Comparison of ENCODE assay signal across 8 cellular contexts in the genomic region with DNA sequence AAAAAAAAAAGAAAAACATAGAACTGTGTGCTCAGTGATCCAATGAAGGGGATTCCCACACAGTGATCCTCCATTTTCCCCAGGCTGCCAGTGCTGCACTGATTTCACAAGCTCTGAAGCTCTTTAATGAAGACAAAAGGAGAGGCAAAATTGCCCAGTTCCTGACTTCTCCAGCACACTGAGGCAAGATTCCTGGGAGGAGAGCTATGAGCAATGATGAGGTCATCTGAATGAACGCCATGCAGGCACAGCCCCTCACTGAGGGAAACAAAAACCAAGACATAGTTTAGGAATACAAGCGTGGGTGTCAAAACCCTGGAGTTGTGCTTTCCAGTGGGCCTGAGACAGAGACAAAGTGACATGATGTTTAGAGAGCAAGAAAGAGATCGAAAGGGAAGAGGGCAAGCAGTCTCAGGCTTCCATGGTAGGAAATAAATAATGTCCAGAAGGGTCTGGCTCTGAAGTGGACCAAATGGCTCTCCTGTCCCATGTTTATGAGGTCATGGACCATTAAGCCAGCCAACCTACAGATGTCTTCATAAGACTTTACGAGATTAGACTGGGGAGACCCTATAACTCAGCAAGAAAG. TPM values are rescaled to one million over a fixed set of nuclear protein-coding genes. Genes with fewer than 3 reads are reported as not detected.
A peak's percentile ranks its signal among the peaks of the same experiment; 100 is the strongest.
DNase-seq lines count a peak whose midpoint lies in the region; TF ChIP-seq lines count a peak whose summit lies in the region.

No MANE protein-coding gene starts in this region.

- no peaks in the 10 kb centered on the region for H3K9me3 Mint-ChIP-seq in brain
- H3K9me3 Mint-ChIP-seq in activated CD4-positive, alpha-beta memory T cell treated with anti-CD3 and anti-CD28 coated beads, Interleukin-2, amount 10 ng/mL, durations not matched to agents 7 days and 5 days = no peaks in the 10 kb centered on the region

- peak overlapping the region; percentile 39 to 60 for H3K27ac ChIP-seq in tibial artery

- TF ChIP-seq CTCF in brain (conservative IDR thresholded peaks at IDR 0.05) (no peak), tibial artery (IDR thresholded peaks at IDR 0.05) (no peak), BE2C (IDR thresholded peaks at IDR 0.05; ENCODE audit: low read depth, low read length) (no peak)

- H3K36me3 Mint-ChIP-seq in brain = peaks cover 6% of the 10 kb centered on the region
- H3K36me3 Mint-ChIP-seq in activated CD4-positive, alpha-beta memory T cell treated with anti-CD3 and anti-CD28 coated beads, Interleukin-2, amount 10 ng/mL, durations not matched to agents 7 days and 5 days (ENCODE audit: low read depth) = peaks cover 11% of the 10 kb centered on the region

- H3K4me3 Mint-ChIP-seq in brain = no peak overlapping the region
- no peak overlapping the region for H3K4me3 Mint-ChIP-seq in activated CD4-positive, alpha-beta memory T cell treated with anti-CD3 and anti-CD28 coated beads, Interleukin-2, amount 10 ng/mL, durations not matched to agents 7 days and 5 days

- H3K4me1 Mint-ChIP-seq in brain = peaks cover 44% of the 10 kb centered on the region
- H3K4me1 Mint-ChIP-seq in activated CD4-positive, alpha-beta memory T cell treated with anti-CD3 and anti-CD28 coated beads, Interleukin-2, amount 10 ng/mL, durations not matched to agents 7 days and 5 days = peaks cover 10% of the 10 kb centered on the region

- H3K27ac Mint-ChIP-seq in brain = peak overlapping the region; percentile 19 to 93 (median 82)
- H3K27ac Mint-ChIP-seq in activated CD4-positive, alpha-beta memory T cell treated with anti-CD3 and anti-CD28 coated beads, Interleukin-2, amount 10 ng/mL, durations not matched to agents 7 days and 5 days = no peak overlapping the region

- H3K9me3 ChIP-seq in tibial artery (no peaks in the 10 kb centered on the region), BE2C (no peaks in the 10 kb centered on the region)

- intact Hi-C loops in tibial artery (cut with DNase I; ENCODE audit: low total_unique reads) = loop anchor here (10.0 kb wide), 1 partner anchor 135 kb away; a partner anchor contains a TSS

- CTCF ChIA-PET in activated CD4-positive, alpha-beta memory T cell treated with anti-CD3 and anti-CD28 coated beads, Interleukin-2, amount 10 ng/mL, durations not matched to agents 7 days and 5 days (lab: Charles Lee) = no interaction called here

- H3K27me3 ChIP-seq in tibial artery = no peaks in the 10 kb centered on the region
- H3K27me3 ChIP-seq in BE2C = no peaks in the 10 kb centered on the region

- H3K27me3 Mint-ChIP-seq in brain = no peaks in the 10 kb centered on the region
- no peaks in the 10 kb centered on the region for H3K27me3 Mint-ChIP-seq in activated CD4-positive, alpha-beta memory T cell treated with anti-CD3 and anti-CD28 coated beads, Interleukin-2, amount 10 ng/mL, durations not matched to agents 7 days and 5 days

- POLR2A ChIA-PET in activated CD4-positive, alpha-beta memory T cell treated with anti-CD3 and anti-CD28 coated beads, Interleukin-2, amount 10 ng/mL, durations not matched to agents 7 days and 5 days (lab: Charles Lee) = interaction anchor here (1.2 kb wide), 1 partner anchor 10 kb away, joined by 3 read pairs; no protein-coding TSS in a partner anchor

- peaks cover 0 to 13% (median 0%) of the 10 kb centered on the region in 4 donors for H3K4me1 ChIP-seq in tibial artery
- no peaks in the 10 kb centered on the region; the same call in 1 of the 2 replicates for H3K4me1 ChIP-seq in BE2C

- H3K36me3 ChIP-seq in tibial artery = no peaks in the 10 kb centered on the region
- H3K36me3 ChIP-seq in BE2C = peaks cover 25% of the 10 kb centered on the region

- DNase-seq in HS-5 (ENCODE audit: low read depth) (peak; percentile 94), kidney tubule cell (ENCODE audit: low spot score) (peak; percentile 98), tibial artery (peak in 1 of 2 donors; percentile 70), NCI-H446 (lab: John Stamatoyannopoulos, UW) (no peak), BE2C (no peak)
- no peak for DNase-seq in stimulated activated CD4-positive, alpha-beta T cell treated with anti-CD3 and anti-CD28 coated beads, Interleukin-2, amount 100 ng/mL, for 48 hours
- no peak for DNase-seq in activated CD4-positive, alpha-beta memory T cell treated with anti-CD3 and anti-CD28 coated beads, Interleukin-2, amount 10 ng/mL, durations not matched to agents 7 days and 5 days

- no peak overlapping the region for H3K4me3 ChIP-seq in tibial artery
- no peak overlapping the region for H3K4me3 ChIP-seq in BE2C (ENCODE audit: low read depth, low read length)

RNA-seq across cellular contexts. Expression of a gene that starts 40.9 kb away (rescaled TPM):
- polyA plus RNA-seq in brain (ENCODE audit: insufficient read depth, low read depth, low replicate concordance) = 28.9 TPM
- 66.2 TPM for polyA plus RNA-seq in BE2C (2012; ENCODE audit: insufficient read depth, insufficient read length, low read depth)
- 10 to 100 TPM; 25.7 to 27.9 TPM for total RNA-seq in activated CD4-positive, alpha-beta memory T cell treated with anti-CD3 and anti-CD28 coated beads, Interleukin-2, amount 10 ng/mL, durations not matched to agents 7 days and 5 days

RNA-seq across cellular contexts. Expression of a gene that starts 50.2 kb away (rescaled TPM):
- polyA plus RNA-seq in brain (ENCODE audit: insufficient read depth, low read depth, low replicate concordance) = 44.7 TPM
- polyA plus RNA-seq in BE2C (2012; ENCODE audit: insufficient read depth, insufficient read length, low read depth) = 30.1 TPM
- total RNA-seq in activated CD4-positive, alpha-beta memory T cell treated with anti-CD3 and anti-CD28 coated beads, Interleukin-2, amount 10 ng/mL, durations not matched to agents 7 days and 5 days = 100 to 1,000 TPM; 103 to 106 TPM

RNA-seq across cellular contexts. Expression of a gene that starts 50.8 kb away (rescaled TPM):
- polyA plus RNA-seq in brain (ENCODE audit: insufficient read depth, low read depth, low replicate concordance) = 1,157 TPM
- 1,163 TPM for polyA plus RNA-seq in BE2C (2012; ENCODE audit: insufficient read depth, insufficient read length, low read depth)
- 1,000 to 10,000 TPM; 1,361 to 1,363 TPM for total RNA-seq in activated CD4-positive, alpha-beta memory T cell treated with anti-CD3 and anti-CD28 coated beads, Interleukin-2, amount 10 ng/mL, durations not matched to agents 7 days and 5 days

Comparison
In these comparisons a context has a peak if more than half of its experiments do, and no peak if none do; other contexts are left out.
1. DNase-seq: peak in HS-5 (single experiment) and kidney tubule cell (single experiment); none in NCI-H446 (0 of 2), BE2C (single experiment), stimulated activated CD4-positive, alpha-beta T cell treated with anti-CD3 and anti-CD28 coated beads, Interleukin-2, amount 100 ng/mL, for 48 hours (0 of 2) and activated CD4-positive, alpha-beta memory T cell treated with anti-CD3 and anti-CD28 coated beads, Interleukin-2, amount 10 ng/mL, durations not matched to agents 7 days and 5 days (single experiment).